Comparison of ENCODE assay signal across 8 cellular contexts in the genomic region with DNA sequence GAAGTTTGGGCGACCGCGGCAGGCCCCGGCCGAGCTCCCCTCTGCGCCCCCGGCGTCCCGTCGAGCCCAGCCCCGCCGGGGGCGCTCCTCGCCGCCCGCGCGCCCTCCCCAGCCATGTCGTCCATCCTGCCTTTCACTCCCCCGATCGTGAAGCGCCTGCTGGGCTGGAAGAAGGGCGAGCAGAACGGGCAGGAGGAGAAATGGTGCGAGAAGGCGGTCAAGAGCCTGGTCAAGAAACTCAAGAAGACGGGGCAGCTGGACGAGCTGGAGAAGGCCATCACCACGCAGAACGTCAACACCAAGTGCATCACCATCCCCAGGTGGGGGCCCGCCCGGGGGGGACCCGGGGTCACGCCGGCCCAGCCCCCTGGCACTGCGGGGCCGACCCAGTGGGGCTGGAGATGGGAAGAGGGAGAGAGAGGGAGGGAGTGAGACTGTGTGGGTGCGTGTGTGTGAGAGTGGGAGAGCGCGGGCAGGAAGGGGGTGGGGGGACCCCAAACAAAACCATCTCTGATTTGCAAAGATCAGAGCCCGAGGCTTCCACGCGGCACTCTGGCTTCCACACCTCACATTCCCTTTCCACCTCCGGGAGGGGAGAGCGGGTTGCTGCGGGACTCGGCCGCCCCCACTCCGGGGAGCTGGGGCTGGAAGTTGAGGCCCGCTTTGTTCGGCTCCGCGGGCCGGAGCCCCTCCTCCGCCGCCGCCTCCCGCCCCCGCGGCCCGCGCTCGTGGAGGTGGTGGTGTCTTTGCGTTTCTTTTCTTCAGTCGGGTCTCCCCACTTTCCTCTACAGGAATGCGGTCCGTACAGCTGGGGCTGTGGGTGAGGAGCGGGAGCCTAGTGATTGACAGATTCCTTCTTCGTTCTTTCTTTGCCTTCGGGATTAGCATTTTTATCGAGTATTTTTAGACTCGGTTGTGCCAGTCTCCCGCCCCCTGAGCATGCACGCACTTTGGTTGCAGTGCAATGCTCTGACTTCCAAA. TPM values are rescaled to one million over a fixed set of nuclear protein-coding genes. Genes with fewer than 3 reads are reported as not detected.
A peak's percentile ranks its signal among the peaks of the same experiment; 100 is the strongest.
DNase-seq lines count a peak whose midpoint lies in the region; ATAC-seq, FAIRE-seq and TF ChIP-seq lines count a peak whose summit lies in the region.

No MANE protein-coding gene starts in this region.

- peak overlapping the region; percentile 73 to 96 (median 82) for H3K4me3 ChIP-seq in heart right ventricle
- peak overlapping the region; percentile 83 for H3K4me3 ChIP-seq in skeletal muscle cell (ENCODE audit: low read depth, low read length)

- WGBS in heart right ventricle, 2 donors: 0 to 1% methylated on average over 74 of the region's 74 CpGs

- no peak for DNase-seq in GM12891 (ENCODE audit: insufficient read length, low spot score)
- DNase-seq in activated gamma-delta T cell (lab: John Stamatoyannopoulos, UW): peak; percentile 19
- DNase-seq in heart right ventricle: peak in 1 of 2 donors; percentile 31
- no peak for DNase-seq in skeletal muscle cell (ENCODE audit: low read depth)
- DNase-seq in NCI-H524 treated with DMSO at 0.1 percent for 48 hours (lab: John Stamatoyannopoulos, UW): no peak
- no peak for DNase-seq in NCI-H1105 treated with DMSO at 0.1 percent for 48 hours (lab: John Stamatoyannopoulos, UW)

- ATAC-seq in heart right ventricle: peak in 4 of 8 donors; percentile 8 to 28 (median 17)
- no peak for ATAC-seq in GM18907 (IDR thresholded peaks at IDR 0.05; ENCODE audit: unreplicated experiment)

- peak overlapping the region; percentile 92 to 99 (median 96) for H3K27ac Mint-ChIP-seq in IgD-negative memory B cell

- peaks cover 2% of the 10 kb centered on the region for H3K36me3 Mint-ChIP-seq in IgD-negative memory B cell

- no peaks in the 10 kb centered on the region for H3K27me3 ChIP-seq in heart right ventricle

- FAIRE-seq in GM12891 (lab: Jason Lieb, UNC): no peak

- H3K36me3 ChIP-seq in heart right ventricle: peaks cover 0 to 10% (median 0%) of the 10 kb centered on the region in 9 donors

- H3K4me1 ChIP-seq in heart right ventricle: peaks cover 2 to 55% (median 46%) of the 10 kb centered on the region in 9 donors

- intact Hi-C loops in heart right ventricle (cut with DNase I): loop anchor here in 8 of 10 donors (2.0 to 10.0 kb wide), 12 partner anchors 36 to 188 kb away; a partner anchor contains a TSS

- no peak for TF ChIP-seq POLR2A in GM12891 (IDR thresholded peaks at IDR 0.05; ENCODE audit: low read depth, low read length)

- no peaks in the 10 kb centered on the region for H3K9me3 ChIP-seq in heart right ventricle

- H3K27me3 Mint-ChIP-seq in IgD-negative memory B cell: no peaks in the 10 kb centered on the region

- no peak for TF ChIP-seq CTCF in heart right ventricle (IDR thresholded peaks at IDR 0.05)

- H3K4me1 Mint-ChIP-seq in IgD-negative memory B cell: peaks cover 35 to 51% (median 40%) of the 10 kb centered on the region in 3 donors

- H3K4me3 Mint-ChIP-seq in IgD-negative memory B cell: peak overlapping the region; percentile 87 to 99 (median 97)

- no peaks in the 10 kb centered on the region for H3K9me3 Mint-ChIP-seq in IgD-negative memory B cell

- H3K27ac ChIP-seq in heart right ventricle: peak overlapping the region; percentile 82 to 97 (median 93)

TF ChIP-seq in GM12891, 5 proteins besides CTCF, POLR2A, EP300 and RAD21:
- TF ChIP-seq SPI1 (IDR thresholded peaks at IDR 0.05; ENCODE audit: low read depth, low read length): no peak
- peak; percentile 69 for TF ChIP-seq POLR2AphosphoS5 (IDR thresholded peaks at IDR 0.05; ENCODE audit: low read depth, low read length)
TF ChIP-seq in GM12891: peak in this region for 1.

RNA-seq across cellular contexts. Expression of a gene that starts 0.9 kb away (rescaled TPM):
- polyA plus RNA-seq in GM12891 (2012; ENCODE audit: low read depth, missing spikeins): 36.4 TPM
- polyA plus RNA-seq in IgD-negative memory B cell (32.4 TPM), heart right ventricle (1 to 10 TPM; 6.2 to 7.8 TPM)
- 10 to 100 TPM; 11.3 to 44.8 (median 15.7) TPM for total RNA-seq in heart right ventricle
